In the genomic region with DNA sequence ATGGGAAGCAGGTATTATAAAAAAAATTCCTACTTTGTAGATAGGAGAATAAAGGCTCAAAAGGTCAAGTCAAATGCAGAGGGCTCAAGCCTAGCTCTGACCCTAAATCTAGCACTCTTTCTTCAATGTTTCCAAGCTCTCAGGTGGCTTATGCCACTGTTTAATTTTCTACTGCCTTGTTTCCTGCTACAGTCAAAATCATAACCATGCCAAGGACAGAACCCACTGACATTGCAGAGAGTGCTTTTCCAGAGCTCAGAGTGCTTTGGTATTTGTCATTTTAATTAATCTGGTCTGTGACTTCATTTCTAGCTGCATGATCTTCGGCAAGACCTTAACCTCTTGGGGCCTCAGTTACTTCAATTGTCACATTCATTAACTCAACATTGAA, we compare ENCODE assay signal across 27 cellular contexts.
"Had no signal": no experiment of that assay in that cellular context is flagged by ENCODE, and none has a peak within 500 bp of the region (broad histone marks: within the 10 kb centered on the region; RNA-seq: fewer than 3 reads in every experiment).

No MANE protein-coding gene starts in this region.

- ATAC-seq: activated CD4-positive, CD25-positive, alpha-beta regulatory T cell treated with anti-CD3 and anti-CD28 coated beads, Interleukin-2, amount 50 U/mL, for 24 hours; activated CD8-positive, alpha-beta memory T cell treated with anti-CD3 and anti-CD28 coated beads, Interleukin-2, amount 10 ng/mL, durations not matched to agents 7 days and 5 days; activated CD8-positive, alpha-beta T cell treated with anti-CD3 and anti-CD28 coated beads, Interleukin-2, amount 10 ng/mL, durations not matched to agents 7 days and 5 days; activated naive CD8-positive, alpha-beta T cell treated with anti-CD3 and anti-CD28 coated beads, Interleukin-2, amount 50 U/mL, for 24 hours; esophagus mucosa had no signal

- H3K27ac ChIP-seq: adrenal gland, breast epithelium, cardiac muscle cell, coronary artery, WERI-Rb-1 had no signal

- DNase-seq: activated B cell treated with CpG ODN at 0.5 μM for 24 hours; activated CD4-positive, alpha-beta memory T cell treated with anti-CD3 and anti-CD28 coated beads for 36 hours; activated CD4-positive, alpha-beta T cell treated with anti-CD3 and anti-CD28 coated beads for 48 hours; activated CD8-positive, alpha-beta memory T cell treated with anti-CD3 and anti-CD28 coated beads, Interleukin-2, amount 10 ng/mL, durations not matched to agents 7 days and 5 days; activated CD8-positive, alpha-beta memory T cell treated with anti-CD3 and anti-CD28 coated beads, Interleukin-2, amount 50 U/mL, for 4 hours; activated CD8-positive, alpha-beta T cell treated with anti-CD3 and anti-CD28 coated beads, Interleukin-2, amount 10 ng/mL, durations not matched to agents 7 days and 5 days; activated effector memory CD4-positive, alpha-beta T cell treated with anti-CD3 and anti-CD28 coated beads, Interleukin-2, amount 50 U/mL, for 16 hours; activated naive CD4-positive, alpha-beta T cell treated with anti-CD3 and anti-CD28 coated beads for 36 hours; activated naive CD8-positive, alpha-beta T cell treated with anti-CD3 and anti-CD28 coated beads for 36 hours; activated naive CD8-positive, alpha-beta T cell treated with anti-CD3 and anti-CD28 coated beads, Interleukin-2, amount 50 U/mL, for 24 hours; activated T-cell treated with anti-CD3 and anti-CD28 coated beads, Interleukin-2, amount 50 U/mL, for 1 hour; activated T-cell treated with anti-CD3 and anti-CD28 coated beads, Interleukin-2, amount 50 U/mL, for 48 hours; adrenal gland; amygdala; aorta; central memory CD4-positive, alpha-beta T cell; effector memory CD4-positive, alpha-beta T cell; endodermal cell; foreskin fibroblast; head of caudate nucleus; WERI-Rb-1 had no signal

- H3K4me1 ChIP-seq: adrenal gland, breast epithelium had no signal

- H3K36me3 ChIP-seq: adrenal gland, breast epithelium, cardiac muscle cell, WERI-Rb-1 had no signal

- H3K9me3 ChIP-seq: adrenal gland, breast epithelium had no signal

- H3K4me3 ChIP-seq: adrenal gland, breast epithelium, cardiac muscle cell, coronary artery, dorsolateral prefrontal cortex had no signal
